In the genomic region with DNA sequence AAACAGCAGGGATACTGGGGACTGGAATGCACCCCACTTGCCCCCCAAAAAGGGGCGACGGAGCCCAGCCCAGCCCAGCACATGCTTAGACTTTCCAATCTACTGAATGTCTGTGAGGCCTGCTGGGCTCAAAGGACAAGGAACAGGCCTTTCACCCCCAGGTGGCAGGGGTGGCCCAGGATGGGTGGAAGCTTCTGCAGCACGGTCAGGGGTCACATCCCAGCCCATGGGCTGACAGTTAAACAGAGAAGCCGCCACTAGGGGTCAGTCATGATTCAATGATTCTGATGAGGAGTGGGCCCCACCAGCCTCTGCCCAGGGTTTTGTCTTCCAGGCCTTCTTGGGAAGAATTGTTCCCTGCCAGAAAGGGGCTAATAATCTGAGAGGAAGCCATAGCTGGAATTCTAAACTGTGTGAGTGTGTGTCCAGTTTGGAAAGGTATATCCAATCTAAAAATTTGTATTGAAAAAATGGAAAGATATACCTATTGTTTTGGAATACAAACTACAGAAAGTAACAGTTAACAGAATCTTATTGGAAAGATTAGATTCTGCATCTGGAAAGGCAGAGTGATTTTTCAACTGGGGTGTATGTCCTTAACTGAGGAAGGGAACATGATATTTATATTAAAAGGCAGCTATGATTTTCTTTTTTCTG, we compare ENCODE assay signal across 9 cellular contexts. TPM values are rescaled to one million over a fixed set of nuclear protein-coding genes. Genes with fewer than 3 reads are reported as not detected.
DNase-seq lines count a peak whose midpoint lies in the region; ATAC-seq and TF ChIP-seq lines count a peak whose summit lies in the region.
"Had no signal": no experiment of that assay in that cellular context is flagged by ENCODE, and none has a peak within 500 bp of the region (broad histone marks: within the 10 kb centered on the region; RNA-seq: fewer than 3 reads in every experiment).

No MANE protein-coding gene starts in this region.

- WGBS in suprapubic skin: 60% methylated on average over 4 of the region's 4 CpGs

- H3K4me3 ChIP-seq in NB4 (ENCODE audit: low read depth, low read length) (no peak overlapping the region), colonic mucosa (no peak overlapping the region), suprapubic skin (no peak overlapping the region)

- intact Hi-C loops in colonic mucosa (cut with DNase I): loop anchor here (5.0 kb wide), 1 partner anchor 69 kb away; no protein-coding TSS in a partner anchor

- H3K27ac Mint-ChIP-seq in T-cell (no peak overlapping the region), memory B cell (no peak overlapping the region)
- H3K27ac Mint-ChIP-seq: CD8-positive, alpha-beta memory T cell had no signal

- H3K4me1 ChIP-seq in colonic mucosa (peaks cover 3% of the 10 kb centered on the region), suprapubic skin (peaks cover 13% of the 10 kb centered on the region)

- TF ChIP-seq CTCF in NB4 (IDR thresholded peaks at IDR 0.05; ENCODE audit: low read depth, low read length): peak; percentile 66
- TF ChIP-seq CTCF in colonic mucosa (IDR thresholded peaks at IDR 0.05): peak; percentile 34
- peak; percentile 14 to 41 for TF ChIP-seq CTCF in suprapubic skin (IDR thresholded peaks at IDR 0.05)

- CTCF ChIA-PET in T-cell (lab: Charles Lee): no interaction called here

- no peaks in the 10 kb centered on the region for H3K36me3 Mint-ChIP-seq in T-cell
- H3K36me3 Mint-ChIP-seq in memory B cell: no peaks in the 10 kb centered on the region
- H3K36me3 Mint-ChIP-seq: CD8-positive, alpha-beta memory T cell had no signal

- no peaks in the 10 kb centered on the region for H3K9me3 ChIP-seq in colonic mucosa
- H3K9me3 ChIP-seq in suprapubic skin: peaks cover under 1% of the 10 kb centered on the region

- DNase-seq in NOMO-1 (lab: John Stamatoyannopoulos, UW; ENCODE audit: unreplicated experiment in 2 of 2) (peak; percentile 31 to 32), NOMO-1 treated with dmso at 0.1 percent for 144 hours (lab: John Stamatoyannopoulos, UW; ENCODE audit: unreplicated experiment) (no peak), NB4 (ENCODE audit: low read depth) (peak; percentile 73), T-cell (peak in 25 of 34 experiments; percentile 6 to 43 (median 27)), colonic mucosa (peak; percentile 60), memory B cell (ENCODE audit: low spot score in 2 of 2) (peak; percentile 29 to 41), suprapubic skin (ENCODE audit: low spot score in 2 of 2) (no peak)

- ATAC-seq in T-cell (replicated peaks in 1 of 4): peak in 1 of 4 experiments; percentile 55
- ATAC-seq in memory B cell (ENCODE audit: low read depth): peak; percentile 56
- no peak for ATAC-seq in HG03039 (IDR thresholded peaks at IDR 0.05; ENCODE audit: unreplicated experiment)

- H3K36me3 ChIP-seq in colonic mucosa: no peaks in the 10 kb centered on the region
- no peaks in the 10 kb centered on the region for H3K36me3 ChIP-seq in suprapubic skin

- peaks cover 5% of the 10 kb centered on the region for H3K27me3 ChIP-seq in colonic mucosa
- H3K27me3 ChIP-seq in suprapubic skin: peaks cover 12% of the 10 kb centered on the region

- H3K4me1 Mint-ChIP-seq in T-cell (peaks cover 9 to 12% (median 10%) of the 10 kb centered on the region in 3 donors), memory B cell (peaks cover 4% of the 10 kb centered on the region)

- H3K9ac ChIP-seq in colonic mucosa (ENCODE audit: low read depth in 2 of 2, low read length in 2 of 2): no peak overlapping the region

- H3K4me3 Mint-ChIP-seq in T-cell (no peak overlapping the region), memory B cell (no peak overlapping the region)

- TF ChIP-seq EP300 in suprapubic skin (IDR thresholded peaks at IDR 0.05): no peak

- H3K27ac ChIP-seq in colonic mucosa (no peak overlapping the region), suprapubic skin (no peak overlapping the region)

- H3K9me3 Mint-ChIP-seq in T-cell (peaks cover 0 to 3% (median 0%) of the 10 kb centered on the region in 3 donors), memory B cell (no peaks in the 10 kb centered on the region)
- H3K9me3 Mint-ChIP-seq: CD8-positive, alpha-beta memory T cell had no signal

- POLR2A ChIA-PET in T-cell (lab: Charles Lee): no interaction called here

- TF ChIP-seq POLR2A in NB4 (IDR thresholded peaks at IDR 0.05; ENCODE audit: extremely low read depth, insufficient read length) (no peak), suprapubic skin (IDR thresholded peaks at IDR 0.05) (no peak)

- peaks cover 3 to 29% of the 10 kb centered on the region in 2 donors for H3K27me3 Mint-ChIP-seq in T-cell
- H3K27me3 Mint-ChIP-seq in memory B cell: peaks cover 14% of the 10 kb centered on the region

RNA-seq across cellular contexts. Expression of a gene that starts 2.2 kb away (rescaled TPM):
- not detected for total RNA-seq in T-cell
- total RNA-seq in colonic mucosa: under 1 TPM in 1 of 2 donors, not detected in 1; 0.24 TPM
- under 1 TPM in 1 of 4 donors, not detected in 3; 0.47 TPM for total RNA-seq in suprapubic skin
- total RNA-seq: CD8-positive, alpha-beta memory T cell had no signal

RNA-seq across cellular contexts. Expression of a gene that starts 18.0 kb away (rescaled TPM):
- total RNA-seq in T-cell: not detected
- 1 to 10 TPM; 2.0 to 3.5 TPM for total RNA-seq in colonic mucosa
- 1 to 10 TPM in 2 of 4 donors, under 1 TPM in 1, not detected in 1; 0.70 to 1.9 (median 1.6) TPM for total RNA-seq in suprapubic skin
- total RNA-seq: CD8-positive, alpha-beta memory T cell had no signal

Comparison
In these comparisons a context has a peak if more than half of its experiments do, and no peak if none do; other contexts are left out.
1. DNase-seq: peak in NOMO-1 (2 of 2), NB4 (single experiment), T-cell (25 of 34), colonic mucosa (single experiment) and memory B cell (2 of 2); none in NOMO-1 treated with dmso at 0.1 percent for 144 hours (single experiment) and suprapubic skin (0 of 2).
2. Peak in every context shown above with its lines, with median percentiles within 50 percentile points of each other: CTCF ChIP-seq.